ENCODE assay signal across 16 cellular contexts in genomic region chr6:96156425-96156824, GRCh38.
DNase-seq lines count a peak whose midpoint lies in the region; ATAC-seq, FAIRE-seq and TF ChIP-seq lines count a peak whose summit lies in the region.
"Had no signal": no experiment of that assay in that cellular context is flagged by ENCODE, and none has a peak within 500 bp of the region (broad histone marks: within the 10 kb centered on the region; RNA-seq: fewer than 3 reads in every experiment).

No MANE protein-coding gene starts in this region.

- H3K27ac ChIP-seq in HepG2 (ENCODE audit: extremely low read length, insufficient read depth, low read length) (no peak overlapping the region), right lobe of liver (no peak overlapping the region), astrocyte (ENCODE audit: low read depth, low read length) (no peak overlapping the region), dorsolateral prefrontal cortex (peak overlapping the region in 13 of 59 donors; percentile 3 to 55 (median 33))
- H3K27ac ChIP-seq: left lung had no signal

- no TSS peak for BruUV-seq in HepG2 (replicated peaks; lab: Mats Ljungman, UMichigan)

- H4K20me1 ChIP-seq in HepG2 (ENCODE audit: insufficient read depth, low read length) (no peaks in the 10 kb centered on the region), astrocyte (ENCODE audit: insufficient read depth, low read length) (no peaks in the 10 kb centered on the region)

- H3K27me3 Mint-ChIP-seq in astrocyte (ENCODE audit: low read depth, unreplicated experiment), result no peaks in the 10 kb centered on the region

- H2AFZ ChIP-seq in HepG2 (ENCODE audit: low read length) (peak overlapping the region; percentile 74), astrocyte (ENCODE audit: low read depth, low read length) (no peak overlapping the region)

- no peak for TF ChIP-seq CTCF in HepG2 (CRISPR knock-in tag; IDR thresholded peaks at IDR 0.05)
- no peak for TF ChIP-seq CTCF in right lobe of liver (IDR thresholded peaks at IDR 0.05)
- TF ChIP-seq CTCF in astrocyte (IDR thresholded peaks at IDR 0.05; ENCODE audit: insufficient read depth, low read depth, low read length), result no peak
- no peak for TF ChIP-seq CTCF in dorsolateral prefrontal cortex (IDR thresholded peaks at IDR 0.05 in 54 of 56, conservative IDR thresholded peaks at IDR 0.05 in 2 of 56; ENCODE audit: low read depth in 1 of 56, partially characterized antibody in 56 of 56)

- H3K27me3 ChIP-seq in HepG2 (ENCODE audit: control insufficient read depth in 1 of 2, insufficient read depth in 2 of 2, low read length in 2 of 2) (no peaks in the 10 kb centered on the region), right lobe of liver (no peaks in the 10 kb centered on the region), astrocyte (ENCODE audit: insufficient read depth, low read length) (no peaks in the 10 kb centered on the region), dorsolateral prefrontal cortex (no peaks in the 10 kb centered on the region)
- H3K27me3 ChIP-seq: left lung had no signal

- intact Hi-C loops in HepG2 (cut with micrococcal nuclease; ENCODE audit: unreplicated experiment) (no loop called here), right lobe of liver (cut with DNase I) (no loop called here), dorsolateral prefrontal cortex (cut with DNase I) (no loop called here)

- H3K36me3 ChIP-seq in HepG2 (replicated peaks in 1 of 2; ENCODE audit: control insufficient read depth in 1 of 2, insufficient read depth in 2 of 2, low read length in 2 of 2), result no peaks in the 10 kb centered on the region
- no peaks in the 10 kb centered on the region for H3K36me3 ChIP-seq in right lobe of liver
- H3K36me3 ChIP-seq in astrocyte (ENCODE audit: insufficient read depth, low read length), result no peaks in the 10 kb centered on the region
- H3K36me3 ChIP-seq: left lung had no signal

- ATAC-seq in HepG2 (no peak), right lobe of liver (no peak), GM18858 (IDR thresholded peaks at IDR 0.05; ENCODE audit: unreplicated experiment) (no peak)

- CTCF ChIA-PET in HepG2 (lab: Yijun Ruan, JAX; ENCODE audit: low intra/inter-chr PET ratio, low total read pairs), result no interaction called here

- H3K9me3 ChIP-seq in HepG2 (ENCODE audit: low read length), result no peaks in the 10 kb centered on the region
- no peaks in the 10 kb centered on the region for H3K9me3 ChIP-seq in right lobe of liver
- no peaks in the 10 kb centered on the region for H3K9me3 ChIP-seq in astrocyte (ENCODE audit: insufficient read depth, low read depth, low read length)
- H3K9me3 ChIP-seq: left lung had no signal

- H3K4me2 ChIP-seq in HepG2 (ENCODE audit: low read depth, low read length) (peak overlapping the region; percentile 48), astrocyte (ENCODE audit: low read length) (no peak overlapping the region)

- no peak for TF ChIP-seq RAD21 in HepG2 (CRISPR knock-in tag; IDR thresholded peaks at IDR 0.05)

- WGBS in HepG2 (ENCODE audit: low lambda C conversion rate), result 10% methylated on average over 4 of the region's 4 CpGs
- 29% methylated on average over 2 of the region's 4 CpGs for WGBS in right lobe of liver (ENCODE audit: insufficient coverage, low coverage, low lambda C conversion rate, missing lambda C conversion rate)

- TF ChIP-seq EP300 in HepG2 (IDR thresholded peaks at IDR 0.05; ENCODE audit: low read depth in 2 of 2, low read length in 2 of 2), result no peak
- TF ChIP-seq EP300 in HepG2 (CRISPR knock-in tag; IDR thresholded peaks at IDR 0.05; ENCODE audit: borderline replicate concordance), result no peak

- POLR2A ChIA-PET in HepG2 (lab: Yijun Ruan, JAX), result no interaction called here

- H3K9ac ChIP-seq in HepG2 (ENCODE audit: insufficient read depth, low read depth, low read length) (no peak overlapping the region), astrocyte (ENCODE audit: low read length) (no peak overlapping the region)

- DNase-seq in HepG2 (ENCODE audit: low spot score) (no peak), right lobe of liver (no peak), NCI-H2171 treated with DMSO at 0.1 percent for 48 hours (lab: John Stamatoyannopoulos, UW) (peak; percentile 61), astrocyte (ENCODE audit: low read depth) (no peak), dorsolateral prefrontal cortex (no peak), occipital lobe (lab: John Stamatoyannopoulos, UW) (no peak)
- DNase-seq in stimulated activated CD8-positive, alpha-beta memory T cell treated with anti-CD3 and anti-CD28 coated beads, Interleukin-4, amount 100 ng/mL, for 48 hours, result no peak
- DNase-seq: activated CD4-positive, alpha-beta T cell treated with anti-CD3 and anti-CD28 coated beads, Interleukin-2, amount 50 U/mL, for 1 hour; amygdala; foreskin melanocyte; left lung; Right ventricle myocardium superior; stimulated activated CD4-positive, alpha-beta T cell treated with anti-CD3 and anti-CD28 coated beads, Interleukin-12 subunit alpha, Interleukin-12 subunit beta, amount 100 ng/mL, for 4 hours had no signal

- peaks cover 15% of the 10 kb centered on the region for H3K4me1 ChIP-seq in HepG2 (ENCODE audit: insufficient read depth, low read length)
- H3K4me1 ChIP-seq in right lobe of liver, result no peaks in the 10 kb centered on the region
- no peaks in the 10 kb centered on the region for H3K4me1 ChIP-seq in astrocyte (ENCODE audit: insufficient read depth, low read length)
- H3K4me1 ChIP-seq: left lung had no signal

- peaks cover 13% of the 10 kb centered on the region for H3K4me1 Mint-ChIP-seq in astrocyte (ENCODE audit: low read depth, unreplicated experiment)

- no peak for FAIRE-seq in HepG2 (lab: Jason Lieb, UNC)
- no peak for FAIRE-seq in astrocyte (lab: Jason Lieb, UNC)
- FAIRE-seq: endothelial cell of umbilical vein had no signal

- H3K4me3 Mint-ChIP-seq in astrocyte (ENCODE audit: unreplicated experiment), result no peak overlapping the region
- H3K4me3 Mint-ChIP-seq: activated T-helper 1 cell treated with anti-CD3 and anti-CD28 coated beads, Interleukin-12 subunit alpha, Interleukin-12 subunit beta, Interleukin-2, Interleukin-4 antibody, amounts not matched to agents 30 ng/mL and 10 ng/mL and 1 ng/mL, durations not matched to agents 14 hours and 24 hours and 36 hours had no signal

- H3K4me3 ChIP-seq in HepG2 (replicated peaks in 1 of 3; ENCODE audit: insufficient read depth in 1 of 3, low read depth in 2 of 3, low read length in 3 of 3), result peak overlapping the region in 1 of 3 experiments; percentile 39; a peak in 1 of 6 replicates
- no peak overlapping the region for H3K4me3 ChIP-seq in right lobe of liver
- H3K4me3 ChIP-seq in astrocyte (ENCODE audit: insufficient read depth, low read depth, low read length), result no peak overlapping the region
- H3K4me3 ChIP-seq in dorsolateral prefrontal cortex, result peak overlapping the region in 5 of 59 donors; percentile 1 to 22 (median 6)
- H3K4me3 ChIP-seq: left lung had no signal

- H3K79me2 ChIP-seq in HepG2 (ENCODE audit: insufficient read depth, low read length), result no peaks in the 10 kb centered on the region
- H3K79me2 ChIP-seq in astrocyte (ENCODE audit: insufficient read depth, low read length), result no peaks in the 10 kb centered on the region

- H3K27ac Mint-ChIP-seq in astrocyte (ENCODE audit: unreplicated experiment), result peak overlapping the region; percentile 30
- H3K27ac Mint-ChIP-seq: activated T-helper 1 cell treated with anti-CD3 and anti-CD28 coated beads, Interleukin-12 subunit alpha, Interleukin-12 subunit beta, Interleukin-2, Interleukin-4 antibody, amounts not matched to agents 30 ng/mL and 10 ng/mL and 1 ng/mL, durations not matched to agents 14 hours and 24 hours and 36 hours had no signal

- H3K36me3 Mint-ChIP-seq in astrocyte (ENCODE audit: low read depth, unreplicated experiment), result no peaks in the 10 kb centered on the region

- H3K9me3 Mint-ChIP-seq in astrocyte (ENCODE audit: unreplicated experiment), result no peaks in the 10 kb centered on the region
- H3K9me3 Mint-ChIP-seq: activated T-helper 1 cell treated with anti-CD3 and anti-CD28 coated beads, Interleukin-12 subunit alpha, Interleukin-12 subunit beta, Interleukin-2, Interleukin-4 antibody, amounts not matched to agents 30 ng/mL and 10 ng/mL and 1 ng/mL, durations not matched to agents 14 hours and 24 hours and 36 hours had no signal

- in situ Hi-C loops in HepG2 (cut with HindIII; ENCODE audit: extremely low pct_ligation_motif_present, low pct_unique_long_range_greater_than_20kb), result no loop called here

- TF ChIP-seq POLR2A in HepG2 (IDR thresholded peaks at IDR 0.05; ENCODE audit: insufficient read depth in 1 of 2, low read depth in 2 of 2, low read length in 2 of 2) (no peak), right lobe of liver (IDR thresholded peaks at IDR 0.05) (no peak)

TF ChIP-seq in HepG2, 621 proteins besides CTCF, POLR2A, EP300 and RAD21:
- TF ChIP-seq HNRNPL (IDR thresholded peaks at IDR 0.05; ENCODE audit: low read depth, low read length) (no peak), TP53 (CRISPR knock-in tag; conservative IDR thresholded peaks at IDR 0.05) (peak; percentile 93; the same call in 1 of the 2 replicates), ZNF101 (CRISPR knock-in tag; IDR thresholded peaks at IDR 0.05; ENCODE audit: borderline replicate concordance, low read depth) (no peak), ZBTB37 (CRISPR knock-in tag; IDR thresholded peaks at IDR 0.05) (no peak), ZNF891 (CRISPR knock-in tag; IDR thresholded peaks at IDR 0.05) (no peak), ZEB1 (IDR thresholded peaks at IDR 0.05; ENCODE audit: insufficient replicate concordance, low read depth) (no peak)
TF ChIP-seq in HepG2: peak in this region for 1.
